Comparison of ENCODE assay signal across 8 cellular contexts in genomic region chr9:113589890-113590289, GRCh38.
DNase-seq lines count a peak whose midpoint lies in the region; ATAC-seq and TF ChIP-seq lines count a peak whose summit lies in the region.

No MANE protein-coding gene starts in this region.

- CTCF ChIA-PET in activated CD8-positive, alpha-beta T cell treated with anti-CD3 and anti-CD28 coated beads, Interleukin-2, amount 10 ng/mL, durations not matched to agents 7 days and 5 days (lab: Charles Lee): interaction anchor here (1.0 to 5.7 kb wide), 18 partner anchors 9 to 318 kb away, joined by 3 to 81 read pairs (median 5); partner anchors contain the start of genes C9orf43, CDC26, POLE3 and PRPF4

- no peaks in the 10 kb centered on the region for H3K36me3 ChIP-seq in kidney epithelial cell (ENCODE audit: control insufficient read depth, insufficient read depth, low read length)

- peaks cover 65% of the 10 kb centered on the region for H3K4me1 Mint-ChIP-seq in activated CD8-positive, alpha-beta T cell treated with anti-CD3 and anti-CD28 coated beads, Interleukin-2, amount 10 ng/mL, durations not matched to agents 7 days and 5 days (ENCODE audit: low read depth)

- no peak overlapping the region for H3K27ac ChIP-seq in 22Rv1

- H3K27me3 ChIP-seq in kidney epithelial cell (ENCODE audit: control insufficient read depth, insufficient read depth, low read length): no peaks in the 10 kb centered on the region

- peak; percentile 13; the same call in 1 of the 2 replicates for TF ChIP-seq CTCF in 22Rv1 (IDR thresholded peaks at IDR 0.05)
- peak; percentile 44; the same call in 1 of the 2 replicates for TF ChIP-seq CTCF in GM12875 (IDR thresholded peaks at IDR 0.05; ENCODE audit: borderline replicate concordance, insufficient read depth, low read depth, low read length)
- peak; percentile 54 for TF ChIP-seq CTCF in kidney epithelial cell (IDR thresholded peaks at IDR 0.05; ENCODE audit: insufficient read depth, low read length, poor library complexity, severe bottlenecking)

- no peak for ATAC-seq in activated CD8-positive, alpha-beta T cell treated with anti-CD3 and anti-CD28 coated beads, Interleukin-2, amount 10 ng/mL, durations not matched to agents 7 days and 5 days
- ATAC-seq in esophagus mucosa: no peak
- ATAC-seq in HG03280 (IDR thresholded peaks at IDR 0.05; ENCODE audit: unreplicated experiment): no peak

- H3K36me3 Mint-ChIP-seq in activated CD8-positive, alpha-beta T cell treated with anti-CD3 and anti-CD28 coated beads, Interleukin-2, amount 10 ng/mL, durations not matched to agents 7 days and 5 days (ENCODE audit: low read depth): peaks cover 44% of the 10 kb centered on the region

- no peak overlapping the region for H3K4me3 Mint-ChIP-seq in activated CD8-positive, alpha-beta T cell treated with anti-CD3 and anti-CD28 coated beads, Interleukin-2, amount 10 ng/mL, durations not matched to agents 7 days and 5 days

- peak overlapping the region; percentile 27 for H3K27ac Mint-ChIP-seq in activated CD8-positive, alpha-beta T cell treated with anti-CD3 and anti-CD28 coated beads, Interleukin-2, amount 10 ng/mL, durations not matched to agents 7 days and 5 days

- peak; percentile 30 for DNase-seq in activated CD8-positive, alpha-beta T cell treated with anti-CD3 and anti-CD28 coated beads, Interleukin-2, amount 10 ng/mL, durations not matched to agents 7 days and 5 days
- no peak for DNase-seq in kidney epithelial cell (ENCODE audit: low read depth)
- DNase-seq in NCI-H526 treated with DMSO at 0.1 percent for 48 hours (lab: John Stamatoyannopoulos, UW): no peak
- no peak for DNase-seq in activated CD4-positive, alpha-beta T cell treated with anti-CD3 and anti-CD28 coated beads, Interleukin-2, amount 50 U/mL, for 4 hours

- H3K4me3 ChIP-seq in GM12875 (ENCODE audit: low read depth, low read length) (no peak overlapping the region), kidney epithelial cell (ENCODE audit: low read depth, low read length) (no peak overlapping the region)

- H3K9me3 Mint-ChIP-seq in activated CD8-positive, alpha-beta T cell treated with anti-CD3 and anti-CD28 coated beads, Interleukin-2, amount 10 ng/mL, durations not matched to agents 7 days and 5 days (ENCODE audit: insufficient read depth): no peaks in the 10 kb centered on the region

- H3K27me3 Mint-ChIP-seq in activated CD8-positive, alpha-beta T cell treated with anti-CD3 and anti-CD28 coated beads, Interleukin-2, amount 10 ng/mL, durations not matched to agents 7 days and 5 days (ENCODE audit: low read depth): no peaks in the 10 kb centered on the region

- POLR2A ChIA-PET in activated CD8-positive, alpha-beta T cell treated with anti-CD3 and anti-CD28 coated beads, Interleukin-2, amount 10 ng/mL, durations not matched to agents 7 days and 5 days (lab: Charles Lee): interaction anchor here (1.5 to 2.2 kb wide), 2 partner anchors 11 to 135 kb away, joined by 3 to 4 read pairs; no protein-coding TSS in a partner anchor
